8 cellular contexts compared by ENCODE assay signal in the genomic region with DNA sequence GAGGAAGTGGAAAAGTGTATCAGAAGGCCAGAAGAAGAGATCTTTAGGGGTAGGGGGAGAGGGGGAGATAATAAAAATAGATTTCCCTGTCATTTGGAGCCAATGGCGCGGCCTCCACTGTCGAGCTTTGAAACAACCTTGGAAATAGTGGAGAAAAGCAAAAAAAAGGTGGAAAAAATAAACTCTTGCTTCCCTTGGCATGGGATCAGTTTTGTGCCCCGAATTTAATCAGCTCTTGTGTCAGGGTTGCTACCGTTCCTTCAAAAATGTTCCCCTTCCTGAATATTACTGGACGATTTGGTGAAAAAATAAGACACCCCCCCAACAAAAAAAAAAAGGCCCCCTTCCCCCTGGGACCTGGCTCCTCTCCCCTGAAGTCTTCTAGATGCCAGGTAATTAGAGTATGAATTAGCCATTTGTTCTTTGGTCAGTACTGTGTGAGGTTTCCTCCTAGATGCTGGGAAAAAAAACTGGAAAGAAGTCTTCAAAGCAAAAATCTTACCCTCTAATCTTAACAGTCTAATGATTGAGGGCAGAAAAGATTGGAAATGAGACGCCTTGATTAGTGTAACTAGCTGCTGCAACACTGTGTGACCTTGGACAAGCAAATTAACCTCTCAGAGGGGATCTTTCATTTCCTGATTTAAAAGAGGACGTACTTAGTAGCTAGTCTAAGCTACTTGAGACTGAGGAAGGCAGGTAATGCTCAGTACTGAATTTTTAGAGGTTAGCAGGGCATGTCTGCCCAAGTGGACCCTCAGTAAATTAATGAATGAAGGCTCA. TPM values are rescaled to one million over a fixed set of nuclear protein-coding genes. Genes with fewer than 3 reads are reported as not detected.
DNase-seq lines count a peak whose midpoint lies in the region; ATAC-seq, FAIRE-seq and TF ChIP-seq lines count a peak whose summit lies in the region.

No MANE protein-coding gene starts in this region.

- peaks cover 28% of the 10 kb centered on the region for H3K4me1 Mint-ChIP-seq in activated T-helper 17 cell treated with anti-CD3 and anti-CD28 coated beads, Interleukin-2, amount 50 U/mL, for 72 hours

- H3K27ac Mint-ChIP-seq in activated T-helper 17 cell treated with anti-CD3 and anti-CD28 coated beads, Interleukin-2, amount 50 U/mL, for 72 hours: peak overlapping the region; percentile 98

- H3K9me3 ChIP-seq in right atrium auricular region: no peaks in the 10 kb centered on the region
- no peaks in the 10 kb centered on the region for H3K9me3 ChIP-seq in sigmoid colon

- no peaks in the 10 kb centered on the region for H3K27me3 Mint-ChIP-seq in activated T-helper 17 cell treated with anti-CD3 and anti-CD28 coated beads, Interleukin-2, amount 50 U/mL, for 72 hours

- H3K4me3 ChIP-seq in right atrium auricular region (peak overlapping the region; percentile 48 to 86), sigmoid colon (peak overlapping the region; percentile 49 to 71 (median 60))

- peak; percentile 73 for TF ChIP-seq POLR2A in GM12892 (IDR thresholded peaks at IDR 0.05; ENCODE audit: low read depth, low read length)
- TF ChIP-seq POLR2A in sigmoid colon (IDR thresholded peaks at IDR 0.05): no peak

- no peaks in the 10 kb centered on the region for H3K9me3 Mint-ChIP-seq in activated T-helper 17 cell treated with anti-CD3 and anti-CD28 coated beads, Interleukin-2, amount 50 U/mL, for 72 hours

- H3K27ac ChIP-seq in 22Rv1 (peak overlapping the region; percentile 94), right atrium auricular region (peak overlapping the region; percentile 94 to 95), sigmoid colon (peak overlapping the region; percentile 94 to 98 (median 96))

- no peak for ATAC-seq in activated T-helper 17 cell treated with anti-CD3 and anti-CD28 coated beads, Interleukin-2, amount 50 U/mL, for 72 hours (replicated peaks)

- 0 to 1% methylated on average over 8 of the region's 8 CpGs for WGBS in sigmoid colon, 2 donors

- intact Hi-C loops in sigmoid colon (cut with DNase I): loop anchor here (1.0 to 5.0 kb wide), 4 partner anchors 29 to 209 kb away; a partner anchor contains a TSS

- no peak for DNase-seq in GM12892 (ENCODE audit: insufficient read length)
- DNase-seq in NCI-H2196 (lab: John Stamatoyannopoulos, UW; ENCODE audit: unreplicated experiment): peak; percentile 37
- no peak for DNase-seq in right atrium auricular region (ENCODE audit: low spot score)
- no peak for DNase-seq in sigmoid colon
- no peak for DNase-seq in T-helper 9 cell
- DNase-seq in activated effector memory CD4-positive, alpha-beta T cell treated with Interleukin-2 at 50 U/mL for 16 hours: no peak

- TF ChIP-seq CTCF in 22Rv1 (IDR thresholded peaks at IDR 0.05): peak; percentile 1; the same call in 1 of the 2 replicates
- TF ChIP-seq CTCF in right atrium auricular region (IDR thresholded peaks at IDR 0.05): no peak
- no peak for TF ChIP-seq CTCF in sigmoid colon (IDR thresholded peaks at IDR 0.05)

- H3K4me3 Mint-ChIP-seq in activated T-helper 17 cell treated with anti-CD3 and anti-CD28 coated beads, Interleukin-2, amount 50 U/mL, for 72 hours: peak overlapping the region; percentile 90

- TF ChIP-seq EP300 in sigmoid colon (IDR thresholded peaks at IDR 0.05): no peak

- H3K36me3 ChIP-seq in right atrium auricular region (peaks cover 29% of the 10 kb centered on the region), sigmoid colon (peaks cover under 1 to 28% (median 19%) of the 10 kb centered on the region in 4 donors)

- H3K27me3 ChIP-seq in right atrium auricular region (no peaks in the 10 kb centered on the region), sigmoid colon (no peaks in the 10 kb centered on the region)

- FAIRE-seq in GM12892 (lab: Jason Lieb, UNC): peak; percentile 27

- peaks cover 0 to 36% of the 10 kb centered on the region in 2 donors for H3K4me1 ChIP-seq in right atrium auricular region
- H3K4me1 ChIP-seq in sigmoid colon: peaks cover 0 to 35% (median 35%) of the 10 kb centered on the region in 4 donors

- peaks cover 47% of the 10 kb centered on the region for H3K36me3 Mint-ChIP-seq in activated T-helper 17 cell treated with anti-CD3 and anti-CD28 coated beads, Interleukin-2, amount 50 U/mL, for 72 hours (ENCODE audit: low read depth)

RNA-seq across cellular contexts. Expression of a gene that starts 0.9 kb away (rescaled TPM):
- 234 TPM for polyA plus RNA-seq in GM12892 (2012; ENCODE audit: missing spikeins)
- total RNA-seq in activated T-helper 17 cell treated with anti-CD3 and anti-CD28 coated beads, Interleukin-2, amount 50 U/mL, for 72 hours: 100 to 1,000 TPM; 295 to 359 TPM
- total RNA-seq in right atrium auricular region: 100 to 1,000 TPM; 106 to 112 TPM
- total RNA-seq in sigmoid colon: 100 to 1,000 TPM; 281 to 408 (median 296) TPM
- 100 to 1,000 TPM in 1 of 3 donors, 10 to 100 TPM in 2; 68.2 to 166 (median 94.9) TPM for polyA plus RNA-seq in sigmoid colon

RNA-seq across cellular contexts. Expression of a gene that starts 28.9 kb away (rescaled TPM):
- 60.0 TPM for polyA plus RNA-seq in GM12892 (2012; ENCODE audit: missing spikeins)
- 10 to 100 TPM; 70.3 to 73.0 TPM for total RNA-seq in activated T-helper 17 cell treated with anti-CD3 and anti-CD28 coated beads, Interleukin-2, amount 50 U/mL, for 72 hours
- total RNA-seq in right atrium auricular region (10 to 100 TPM; 29.7 to 34.7 TPM), sigmoid colon (10 to 100 TPM; 41.0 to 49.7 (median 45.5) TPM)
- 10 to 100 TPM; 10.8 to 25.6 (median 17.6) TPM for polyA plus RNA-seq in sigmoid colon

RNA-seq across cellular contexts. Expression of a gene that starts 43.7 kb away (rescaled TPM):
- polyA plus RNA-seq in GM12892 (2012; ENCODE audit: missing spikeins): 80.8 TPM
- 100 to 1,000 TPM in 1 of 2 donors, 10 to 100 TPM in 1; 93.0 to 134 TPM for total RNA-seq in activated T-helper 17 cell treated with anti-CD3 and anti-CD28 coated beads, Interleukin-2, amount 50 U/mL, for 72 hours
- total RNA-seq in right atrium auricular region: 100 to 1,000 TPM; 263 to 409 TPM
- 100 to 1,000 TPM; 206 to 512 (median 398) TPM for total RNA-seq in sigmoid colon
- 100 to 1,000 TPM; 332 to 621 (median 592) TPM for polyA plus RNA-seq in sigmoid colon

RNA-seq across cellular contexts. Expression of a gene that starts 43.8 kb away (rescaled TPM):
- 25.7 TPM for polyA plus RNA-seq in GM12892 (2012; ENCODE audit: missing spikeins)
- 10 to 100 TPM; 41.1 to 49.2 TPM for total RNA-seq in activated T-helper 17 cell treated with anti-CD3 and anti-CD28 coated beads, Interleukin-2, amount 50 U/mL, for 72 hours
- total RNA-seq in right atrium auricular region (10 to 100 TPM; 24.6 to 38.7 TPM), sigmoid colon (10 to 100 TPM; 25.2 to 39.2 (median 32.3) TPM)
- 10 to 100 TPM; 19.0 to 29.8 (median 19.2) TPM for polyA plus RNA-seq in sigmoid colon
